21 cellular contexts compared by ENCODE assay signal in genomic region chr7:99490878-99491277, GRCh38.
"Had no signal": no experiment of that assay in that cellular context is flagged by ENCODE, and none has a peak within 500 bp of the region (broad histone marks: within the 10 kb centered on the region; RNA-seq: fewer than 3 reads in every experiment).

No MANE protein-coding gene starts in this region.

- ATAC-seq: activated T-cell treated with anti-CD3 and anti-CD28 coated beads, Interleukin-2, amount 50 U/mL, for 72 hours; left ventricle myocardium superior; natural killer cell treated with Interleukin-12 subunit alpha and Interleukin-12 subunit beta and Interleukin-15 and Interleukin-18, amount 100 ng/mL, for 72 hours; stimulated activated naive B cell treated with anti-CD40 and anti-IgM and Interleukin-4, amounts not matched to agents 10 μg/mL and 1 μg/mL and 100 μg/mL, for 72 hours had no signal

- H3K27ac ChIP-seq: epithelial cell of prostate, thyroid gland had no signal

- H3K4me3 ChIP-seq: thyroid gland had no signal

- H3K27ac Mint-ChIP-seq: activated B cell treated with CpG ODN at 0.5 μM for 24 hours; activated T-cell treated with anti-CD3 and anti-CD28 coated beads, Interleukin-2, amount 50 U/mL, for 72 hours; dendritic cell treated with granulocyte-macrophage colony-stimulating factor and Interleukin-4, amounts not matched to agents 40 ng/mL and 50 ng/mL, for 4 days; memory B cell; natural killer cell treated with Interleukin-12 subunit alpha and Interleukin-12 subunit beta and Interleukin-15 and Interleukin-18, amount 100 ng/mL, for 72 hours had no signal

- H3K27me3 ChIP-seq: thyroid gland had no signal

- H3K4me3 Mint-ChIP-seq: activated B cell treated with CpG ODN at 0.5 μM for 24 hours; activated T-cell treated with anti-CD3 and anti-CD28 coated beads, Interleukin-2, amount 50 U/mL, for 72 hours; dendritic cell treated with granulocyte-macrophage colony-stimulating factor and Interleukin-4, amounts not matched to agents 40 ng/mL and 50 ng/mL, for 4 days; memory B cell; natural killer cell treated with Interleukin-12 subunit alpha and Interleukin-12 subunit beta and Interleukin-15 and Interleukin-18, amount 100 ng/mL, for 72 hours; stimulated activated naive B cell treated with anti-CD40 and anti-IgM and Interleukin-4, amounts not matched to agents 10 μg/mL and 1 μg/mL and 100 μg/mL, for 72 hours had no signal

- FAIRE-seq: astrocyte, bronchial epithelial cell, urothelium cell line had no signal

- DNase-seq: activated B cell treated with CpG ODN at 0.5 μM for 24 hours; activated CD4-positive, alpha-beta T cell treated with anti-CD3 and anti-CD28 coated beads for 48 hours; activated CD8-positive, alpha-beta memory T cell treated with anti-CD3 and anti-CD28 coated beads, Interleukin-2, amount 50 U/mL, for 48 hours; activated gamma-delta T cell; activated T-cell treated with anti-CD3 and anti-CD28 coated beads, Interleukin-2, amount 50 U/mL, for 72 hours; effector memory CD4-positive, alpha-beta T cell; foreskin melanocyte; head of caudate nucleus; kidney glomerular epithelial cell; left ventricle myocardium superior; nucleus accumbens; retina; stimulated activated naive B cell treated with anti-CD40 and anti-IgM and Interleukin-4, amounts not matched to agents 10 μg/mL and 1 μg/mL and 100 μg/mL, for 72 hours; thyroid gland had no signal

- H3K4me1 ChIP-seq: thyroid gland had no signal

- H3K9me3 Mint-ChIP-seq: natural killer cell treated with Interleukin-12 subunit alpha and Interleukin-12 subunit beta and Interleukin-15 and Interleukin-18, amount 100 ng/mL, for 72 hours had no signal

- H3K27me3 Mint-ChIP-seq: activated B cell treated with CpG ODN at 0.5 μM for 24 hours; dendritic cell treated with granulocyte-macrophage colony-stimulating factor and Interleukin-4, amounts not matched to agents 40 ng/mL and 50 ng/mL, for 4 days; memory B cell; natural killer cell treated with Interleukin-12 subunit alpha and Interleukin-12 subunit beta and Interleukin-15 and Interleukin-18, amount 100 ng/mL, for 72 hours; stimulated activated naive B cell treated with anti-CD40 and anti-IgM and Interleukin-4, amounts not matched to agents 10 μg/mL and 1 μg/mL and 100 μg/mL, for 72 hours had no signal

- H3K4me1 Mint-ChIP-seq: activated B cell treated with CpG ODN at 0.5 μM for 24 hours, memory B cell had no signal

- H3K9me3 ChIP-seq: thyroid gland had no signal
